Comparison of ENCODE assay signal across 4 cellular contexts in genomic region chr3:61224823-61225222, GRCh38.
"Had no signal": no experiment of that assay in that cellular context is flagged by ENCODE, and none has a peak within 500 bp of the region (broad histone marks: within the 10 kb centered on the region; RNA-seq: fewer than 3 reads in every experiment).

No MANE protein-coding gene starts in this region.

- DNase-seq: H9, HCEC 1CT, KBM-7 had no signal

- H3K4me3 ChIP-seq: GM23338 had no signal
